In the genomic region with DNA sequence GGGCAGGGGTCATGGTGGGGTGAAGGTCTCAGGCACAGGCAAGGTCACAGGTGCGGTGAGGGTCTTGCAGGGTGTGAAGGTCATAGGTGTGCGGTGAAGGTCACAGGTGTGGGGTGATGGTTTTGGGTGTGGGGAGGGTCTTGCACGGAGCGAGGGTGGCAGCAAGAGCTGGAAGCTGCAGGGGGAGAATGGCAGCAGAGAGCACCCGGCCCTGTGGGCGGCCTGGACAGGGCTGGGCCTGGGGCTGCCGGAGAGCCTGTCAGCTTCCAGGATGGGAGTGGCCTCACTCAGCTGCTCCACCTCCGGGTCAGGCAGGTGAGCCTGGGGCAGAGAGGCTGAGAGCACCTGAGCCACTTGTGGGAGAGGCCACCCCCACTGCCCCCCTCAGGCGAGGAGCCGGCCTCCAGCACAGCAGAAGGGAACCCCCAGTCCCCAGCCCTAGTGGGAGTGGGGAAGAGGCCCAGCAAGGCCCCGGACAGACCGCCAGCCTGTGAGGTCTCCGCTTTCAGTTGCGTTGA, we compare ENCODE assay signal across 1 cellular context.
TF ChIP-seq lines count a peak whose summit lies in the region.

No MANE protein-coding gene starts in this region.

TF ChIP-seq in HCT116, 20 proteins besides CTCF, POLR2A, EP300 and RAD21 (continued from another document):
- TF ChIP-seq ATF3 (IDR thresholded peaks at IDR 0.05) (no peak), SIN3A (IDR thresholded peaks at IDR 0.05; ENCODE audit: low read depth) (no peak), ELF1 (IDR thresholded peaks at IDR 0.05; ENCODE audit: borderline replicate concordance, low read depth) (no peak), CEBPB (IDR thresholded peaks at IDR 0.05; ENCODE audit: low read depth) (no peak)
